ENCODE assay signal across 15 cellular contexts in the genomic region with DNA sequence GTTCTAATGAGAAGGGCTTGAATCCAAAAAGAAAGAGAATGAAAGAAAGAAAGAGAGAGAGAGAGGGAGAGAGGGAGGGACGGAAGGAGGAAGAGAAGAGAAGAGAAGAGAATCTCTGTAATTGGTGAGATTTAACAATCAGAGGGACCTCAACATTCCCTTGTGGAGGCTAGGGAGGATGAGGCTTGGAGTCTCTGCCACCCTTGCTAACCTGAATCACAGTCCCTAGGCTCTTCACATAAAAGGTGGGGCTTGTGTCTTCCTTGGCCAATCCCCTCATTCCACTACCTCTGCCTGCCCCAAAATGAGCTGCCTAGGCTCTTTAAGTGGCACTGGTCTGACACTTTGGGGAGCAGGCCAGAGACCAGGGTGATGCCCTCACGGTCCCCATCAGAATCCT.
"Had no signal": no experiment of that assay in that cellular context is flagged by ENCODE, and none has a peak within 500 bp of the region (broad histone marks: within the 10 kb centered on the region; RNA-seq: fewer than 3 reads in every experiment).

No MANE protein-coding gene starts in this region.

- H3K9me3 Mint-ChIP-seq: activated CD4-positive, alpha-beta memory T cell treated with anti-CD3 and anti-CD28 coated beads, Interleukin-2, amount 10 ng/mL, durations not matched to agents 7 days and 5 days; activated T-cell treated with anti-CD3 and anti-CD28 coated beads, Interleukin-2, amount 50 U/mL, for 24 hours; neural crest cell; stimulated activated naive CD8-positive, alpha-beta T cell treated with anti-CD3 and anti-CD28 coated beads, Interleukin-15, Interleukin-2, amounts not matched to agents 100 ng/mL and 50 ng/mL, for 24 hours had no signal

- H3K27ac Mint-ChIP-seq: activated CD4-positive, alpha-beta memory T cell treated with anti-CD3 and anti-CD28 coated beads, Interleukin-2, amount 10 ng/mL, durations not matched to agents 7 days and 5 days; activated naive CD8-positive, alpha-beta T cell; activated T-cell treated with anti-CD3 and anti-CD28 coated beads, Interleukin-2, amount 50 U/mL, for 24 hours; stimulated activated naive CD8-positive, alpha-beta T cell treated with anti-CD3 and anti-CD28 coated beads, Interleukin-15, Interleukin-2, amounts not matched to agents 100 ng/mL and 50 ng/mL, for 24 hours had no signal

- H3K9me3 ChIP-seq: heart left ventricle, upper lobe of left lung had no signal

- H3K4me3 ChIP-seq: heart left ventricle, upper lobe of left lung had no signal

- ATAC-seq: heart left ventricle had no signal

- H3K27ac ChIP-seq: heart left ventricle, upper lobe of left lung had no signal

- H3K27me3 ChIP-seq: heart left ventricle, upper lobe of left lung had no signal

- H3K4me3 Mint-ChIP-seq: activated CD4-positive, alpha-beta memory T cell treated with anti-CD3 and anti-CD28 coated beads, Interleukin-2, amount 10 ng/mL, durations not matched to agents 7 days and 5 days; activated naive CD8-positive, alpha-beta T cell; activated T-cell treated with anti-CD3 and anti-CD28 coated beads, Interleukin-2, amount 50 U/mL, for 24 hours; neural crest cell; stimulated activated naive CD8-positive, alpha-beta T cell treated with anti-CD3 and anti-CD28 coated beads, Interleukin-15, Interleukin-2, amounts not matched to agents 100 ng/mL and 50 ng/mL, for 24 hours had no signal

- H3K4me1 Mint-ChIP-seq: activated CD4-positive, alpha-beta memory T cell treated with anti-CD3 and anti-CD28 coated beads, Interleukin-2, amount 10 ng/mL, durations not matched to agents 7 days and 5 days had no signal

- H3K27me3 Mint-ChIP-seq: activated CD4-positive, alpha-beta memory T cell treated with anti-CD3 and anti-CD28 coated beads, Interleukin-2, amount 10 ng/mL, durations not matched to agents 7 days and 5 days; activated naive CD8-positive, alpha-beta T cell; activated T-cell treated with anti-CD3 and anti-CD28 coated beads, Interleukin-2, amount 50 U/mL, for 24 hours; stimulated activated naive CD8-positive, alpha-beta T cell treated with anti-CD3 and anti-CD28 coated beads, Interleukin-15, Interleukin-2, amounts not matched to agents 100 ng/mL and 50 ng/mL, for 24 hours had no signal

- H3K36me3 Mint-ChIP-seq: activated naive CD8-positive, alpha-beta T cell had no signal

- DNase-seq: activated CD4-positive, alpha-beta memory T cell treated with anti-CD3 and anti-CD28 coated beads, Interleukin-2, amount 10 ng/mL, durations not matched to agents 7 days and 5 days; activated CD4-positive, alpha-beta T cell treated with anti-CD3 and anti-CD28 coated beads for 1 hour; activated effector memory CD4-positive, alpha-beta T cell treated with anti-CD3 and anti-CD28 coated beads, Interleukin-2, amount 50 U/mL, for 16 hours; activated T-cell treated with anti-CD3 and anti-CD28 coated beads, Interleukin-2, amount 50 U/mL, for 24 hours; amniotic stem cell; cerebellar nuclear complex; effector memory CD4-positive, alpha-beta T cell; heart left ventricle; retina; stimulated activated CD4-positive, alpha-beta T cell treated with anti-CD3 and anti-CD28 coated beads, Interleukin-15, amount 100 ng/mL, for 24 hours; stimulated activated CD4-positive, alpha-beta T cell treated with anti-CD3 and anti-CD28 coated beads, Interleukin-4, amount 100 ng/mL, for 1 hour; upper lobe of left lung had no signal
